1 cellular context compared by ENCODE assay signal in genomic region chr1:119452085-119452484, GRCh38.
TF ChIP-seq lines count a peak whose summit lies in the region.

No MANE protein-coding gene starts in this region.

TF ChIP-seq in liver, 16 proteins besides CTCF, POLR2A, EP300 and RAD21 (continued from another document):
- peak; percentile 88 for TF ChIP-seq HNF4G (IDR thresholded peaks at IDR 0.05)
- no peak for TF ChIP-seq EGR1 (IDR thresholded peaks at IDR 0.05; ENCODE audit: low read depth in 2 of 2)
- peak; percentile 78 to 87 for TF ChIP-seq RXRA (IDR thresholded peaks at IDR 0.05)
- no peak for TF ChIP-seq FOXA2 (IDR thresholded peaks at IDR 0.05)
- peak; percentile 97 to 99 for TF ChIP-seq HNF4A (conservative IDR thresholded peaks at IDR 0.05)
- TF ChIP-seq MAX (IDR thresholded peaks at IDR 0.05): peak; percentile 24
- peak; percentile 76 for TF ChIP-seq SP1 (IDR thresholded peaks at IDR 0.05)
- TF ChIP-seq YY1 (IDR thresholded peaks at IDR 0.05): peak; percentile 40
